ENCODE assay signal across 8 cellular contexts in the genomic region with DNA sequence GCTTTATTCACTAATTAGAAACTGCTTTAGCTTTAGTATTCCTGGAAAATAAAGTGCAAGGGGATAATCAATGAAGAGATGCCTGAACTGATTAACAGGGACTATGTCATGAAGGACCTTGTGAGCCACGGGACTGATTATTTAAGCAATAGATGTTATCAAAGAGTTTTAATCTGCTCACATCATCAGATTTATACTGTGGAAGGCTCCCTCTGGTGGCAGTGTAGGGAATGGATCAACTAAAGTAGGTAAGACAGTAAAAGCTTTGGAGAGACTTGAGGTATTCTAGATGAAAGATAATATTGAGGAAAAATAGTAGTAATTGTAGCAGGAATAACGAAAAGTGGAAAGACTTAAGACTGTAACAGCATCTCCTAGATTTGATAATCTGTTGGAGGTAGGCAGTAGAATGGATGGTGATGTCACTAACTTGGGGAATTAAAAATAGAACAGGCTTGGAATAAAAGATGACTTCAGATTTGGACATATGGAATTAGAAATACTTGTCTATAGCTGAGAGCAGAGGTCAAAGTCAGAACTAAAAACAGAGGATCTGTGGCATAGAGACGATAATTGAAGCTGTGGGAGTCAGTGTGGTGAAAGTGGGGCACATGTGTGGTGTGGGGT.
DNase-seq lines count a peak whose midpoint lies in the region; ATAC-seq and TF ChIP-seq lines count a peak whose summit lies in the region.

No MANE protein-coding gene starts in this region.

- H3K9ac ChIP-seq in mesendoderm (ENCODE audit: low read length), result no peak overlapping the region

- H3K79me1 ChIP-seq in mesendoderm (ENCODE audit: low read length), result no peaks in the 10 kb centered on the region

- intact Hi-C loops in natural killer cell (cut with micrococcal nuclease), result no loop called here

- H2BK15ac ChIP-seq in mesendoderm (replicated peaks; ENCODE audit: low read depth), result no peak overlapping the region

- WGBS in mesendoderm (ENCODE audit: extremely low coverage, insufficient coverage, low lambda C conversion rate), result no CpG with 5 or more reads among the region's 3 CpGs

- H3K4me1 ChIP-seq in mesendoderm (ENCODE audit: control insufficient read depth, low read depth, low read length), result no peaks in the 10 kb centered on the region

- H3K4me3 Mint-ChIP-seq in natural killer cell, result no peak overlapping the region
- H3K4me3 Mint-ChIP-seq in natural killer cell treated with Interleukin-12 subunit alpha and Interleukin-12 subunit beta and Interleukin-15 and Interleukin-18, amount 100 ng/mL, for 72 hours, result no peak overlapping the region
- H3K4me3 Mint-ChIP-seq in brain, result no peak overlapping the region

- H3K4me1 Mint-ChIP-seq in natural killer cell (no peaks in the 10 kb centered on the region), brain (no peaks in the 10 kb centered on the region)
- no peaks in the 10 kb centered on the region for H3K4me1 Mint-ChIP-seq in natural killer cell treated with Interleukin-12 subunit alpha and Interleukin-12 subunit beta and Interleukin-15 and Interleukin-18, amount 100 ng/mL, for 72 hours (ENCODE audit: low read depth in 2 of 2)

- DNase-seq in natural killer cell, result no peak
- DNase-seq in natural killer cell treated with Interleukin-12 subunit alpha and Interleukin-12 subunit beta and Interleukin-15 and Interleukin-18, amount 100 ng/mL, for 72 hours (ENCODE audit: low spot score), result no peak
- DNase-seq in NCI-H526 treated with DMSO at 0.1 percent for 48 hours (lab: John Stamatoyannopoulos, UW), result peak; percentile 23
- DNase-seq in mesendoderm, result peak; percentile 72

- no peak overlapping the region for H3K18ac ChIP-seq in mesendoderm (ENCODE audit: low read length)

- TF ChIP-seq CTCF in natural killer cell (IDR thresholded peaks at IDR 0.05) (peak; percentile 20), brain (conservative IDR thresholded peaks at IDR 0.05) (peak; percentile 72 to 92)

- no peak overlapping the region for H2BK5ac ChIP-seq in mesendoderm (ENCODE audit: low read length)

- H3K9me3 Mint-ChIP-seq in natural killer cell, result peaks cover 0 to 3% of the 10 kb centered on the region in 2 donors
- peaks cover 3% of the 10 kb centered on the region for H3K9me3 Mint-ChIP-seq in natural killer cell treated with Interleukin-12 subunit alpha and Interleukin-12 subunit beta and Interleukin-15 and Interleukin-18, amount 100 ng/mL, for 72 hours
- no peaks in the 10 kb centered on the region for H3K9me3 Mint-ChIP-seq in brain

- no peak overlapping the region for H4K8ac ChIP-seq in mesendoderm (ENCODE audit: low read depth, low read length)

- no peaks in the 10 kb centered on the region for H3K36me3 ChIP-seq in mesendoderm (ENCODE audit: control insufficient read depth, insufficient read depth, low read length)

- no peaks in the 10 kb centered on the region for H3K27me3 ChIP-seq in mesendoderm (ENCODE audit: insufficient read depth, low read length, poor library complexity)

- no peaks in the 10 kb centered on the region for H3K36me3 Mint-ChIP-seq in natural killer cell
- no peaks in the 10 kb centered on the region for H3K36me3 Mint-ChIP-seq in natural killer cell treated with Interleukin-12 subunit alpha and Interleukin-12 subunit beta and Interleukin-15 and Interleukin-18, amount 100 ng/mL, for 72 hours
- no peaks in the 10 kb centered on the region for H3K36me3 Mint-ChIP-seq in brain

- H3K4me2 ChIP-seq in mesendoderm (ENCODE audit: low read length), result no peak overlapping the region

- no peak overlapping the region for H3K56ac ChIP-seq in mesendoderm (ENCODE audit: low read length)

- no peak overlapping the region for H3K27ac ChIP-seq in mesendoderm (ENCODE audit: low read depth, low read length)

- no peaks in the 10 kb centered on the region for H3K27me3 Mint-ChIP-seq in natural killer cell (ENCODE audit: low read depth in 2 of 2)
- no peaks in the 10 kb centered on the region for H3K27me3 Mint-ChIP-seq in natural killer cell treated with Interleukin-12 subunit alpha and Interleukin-12 subunit beta and Interleukin-15 and Interleukin-18, amount 100 ng/mL, for 72 hours
- no peaks in the 10 kb centered on the region for H3K27me3 Mint-ChIP-seq in brain

- no peak overlapping the region for H3K27ac Mint-ChIP-seq in natural killer cell
- H3K27ac Mint-ChIP-seq in natural killer cell treated with Interleukin-12 subunit alpha and Interleukin-12 subunit beta and Interleukin-15 and Interleukin-18, amount 100 ng/mL, for 72 hours, result no peak overlapping the region
- H3K27ac Mint-ChIP-seq in brain, result no peak overlapping the region

- H2BK120ac ChIP-seq in mesendoderm (ENCODE audit: low read depth, low read length), result no peak overlapping the region

- no peak overlapping the region for H3K4me3 ChIP-seq in mesendoderm (ENCODE audit: low read length)

- H3K79me2 ChIP-seq in mesendoderm (ENCODE audit: control insufficient read depth, insufficient read depth, low read length), result no peaks in the 10 kb centered on the region

- ATAC-seq in natural killer cell, result no peak
- no peak for ATAC-seq in natural killer cell treated with Interleukin-12 subunit alpha and Interleukin-12 subunit beta and Interleukin-15 and Interleukin-18, amount 100 ng/mL, for 72 hours
- ATAC-seq in HG02852 (IDR thresholded peaks at IDR 0.05; ENCODE audit: unreplicated experiment), result peak; percentile 68
- no peak for ATAC-seq in GM18498 (IDR thresholded peaks at IDR 0.05; ENCODE audit: unreplicated experiment)
- ATAC-seq in HG03196 (IDR thresholded peaks at IDR 0.05; ENCODE audit: unreplicated experiment), result no peak

- no peak overlapping the region for H2AK5ac ChIP-seq in mesendoderm (ENCODE audit: low read length)

- no peak overlapping the region for H3K4ac ChIP-seq in mesendoderm (ENCODE audit: low read depth, low read length)

- no peak overlapping the region for H3K23ac ChIP-seq in mesendoderm (ENCODE audit: low read length)

- no peak overlapping the region for H4K5ac ChIP-seq in mesendoderm (ENCODE audit: low read length)

Comparison
In these comparisons a context has a peak if more than half of its experiments do, and no peak if none do; other contexts are left out.
1. DNase-seq: peak in NCI-H526 treated with DMSO at 0.1 percent for 48 hours (single experiment) and mesendoderm (single experiment); none in natural killer cell (single experiment) and natural killer cell treated with Interleukin-12 subunit alpha and Interleukin-12 subunit beta and Interleukin-15 and Interleukin-18, amount 100 ng/mL, for 72 hours (single experiment).